Comparison of ENCODE assay signal across 14 cellular contexts in the genomic region with DNA sequence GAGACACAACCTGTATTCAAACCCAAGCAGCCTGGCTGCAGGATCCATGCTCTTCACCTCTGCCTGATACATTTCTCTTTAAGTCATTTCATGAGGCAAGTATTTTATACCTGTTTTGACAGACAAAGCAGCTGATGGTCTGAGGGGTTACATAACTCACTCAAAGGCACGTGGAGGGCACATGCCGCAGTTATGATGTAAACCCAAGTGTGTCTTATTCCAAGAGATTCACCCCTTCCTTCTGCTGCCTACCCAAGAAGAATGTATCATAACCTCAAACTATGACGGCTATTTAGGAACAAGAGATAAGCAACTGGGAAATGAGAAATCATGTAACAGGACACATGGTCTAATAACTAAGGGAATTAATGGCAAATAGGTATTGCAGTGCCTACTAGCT.
"Had no signal": no experiment of that assay in that cellular context is flagged by ENCODE, and none has a peak within 500 bp of the region (broad histone marks: within the 10 kb centered on the region; RNA-seq: fewer than 3 reads in every experiment).

No MANE protein-coding gene starts in this region.

- ATAC-seq: activated CD4-positive, alpha-beta T cell treated with anti-CD3 and anti-CD28 coated beads for 36 hours; activated T-cell treated with anti-CD3 and anti-CD28 coated beads, Interleukin-2, amount 50 U/mL, for 72 hours; gastroesophageal sphincter had no signal

- H3K36me3 ChIP-seq: gastroesophageal sphincter had no signal

- DNase-seq: activated CD4-positive, alpha-beta memory T cell treated with anti-CD3 and anti-CD28 coated beads, Interleukin-2, amount 10 ng/mL, durations not matched to agents 7 days and 5 days; activated CD4-positive, alpha-beta T cell treated with anti-CD3 and anti-CD28 coated beads for 36 hours; activated CD8-positive, alpha-beta memory T cell treated with anti-CD3 and anti-CD28 coated beads, Interleukin-2, amount 50 U/mL, for 4 hours; activated gamma-delta T cell treated with Interleukin-2 at 50 U/mL for 16 hours; activated naive CD8-positive, alpha-beta T cell treated with anti-CD3 and anti-CD28 coated beads for 36 hours; activated T-cell treated with anti-CD3 and anti-CD28 coated beads, Interleukin-2, amount 50 U/mL, for 72 hours; anterior cingulate cortex; central memory CD4-positive, alpha-beta T cell; cortex of kidney; effector CD8-positive, alpha-beta T cell; stimulated activated CD4-positive, alpha-beta T cell treated with anti-CD3 and anti-CD28 coated beads, Interleukin-2, amount 100 ng/mL, for 48 hours; stimulated activated naive CD4-positive, alpha-beta T cell treated with Interleukin-2 at 50 U/mL for 16 hours; T1000 had no signal

- H3K27me3 ChIP-seq: gastroesophageal sphincter had no signal

- H3K4me3 ChIP-seq: gastroesophageal sphincter had no signal

- H3K27ac ChIP-seq: gastroesophageal sphincter had no signal

- H3K9me3 ChIP-seq: gastroesophageal sphincter had no signal
